Comparison of ENCODE assay signal across 1 cellular context in genomic region chr2:219331560-219332213, GRCh38.
TF ChIP-seq lines count a peak whose summit lies in the region.

No MANE protein-coding gene starts in this region.

TF ChIP-seq in HepG2, 621 proteins besides CTCF, POLR2A, EP300 and RAD21 (continued from another document and continues in another):
- TF ChIP-seq HNF1A (IDR thresholded peaks at IDR 0.05; ENCODE audit: low read depth) (no peak), HNF1A (CRISPR knock-in tag; IDR thresholded peaks at IDR 0.05; ENCODE audit: borderline replicate concordance) (0 out of 2 replicates have a peak, but pooled peaks have one; percentile 27), CCDC6 (CRISPR knock-in tag; IDR thresholded peaks at IDR 0.05) (peak; percentile 75; the same call in 1 of the 2 replicates), ZBTB44 (CRISPR knock-in tag; IDR thresholded peaks at IDR 0.05) (peak; percentile 97), IRX3 (CRISPR knock-in tag; IDR thresholded peaks at IDR 0.05; ENCODE audit: borderline replicate concordance, low read depth) (no peak; the same call in 1 of the 2 replicates), HMG20A (CRISPR knock-in tag; IDR thresholded peaks at IDR 0.05; ENCODE audit: borderline replicate concordance) (peak; percentile 50; the same call in 1 of the 2 replicates), SAP130 (CRISPR knock-in tag; IDR thresholded peaks at IDR 0.05; ENCODE audit: low read depth) (peak; percentile 58; the same call in 1 of the 2 replicates), ARNT2 (CRISPR knock-in tag; IDR thresholded peaks at IDR 0.05; ENCODE audit: low read depth) (peak; percentile 91), SMAD3 (CRISPR knock-in tag; IDR thresholded peaks at IDR 0.05) (peak; percentile 86), HNRNPUL1 (IDR thresholded peaks at IDR 0.05; ENCODE audit: low read depth, low read length) (no peak), ZNF225 (CRISPR knock-in tag; IDR thresholded peaks at IDR 0.05) (peak; percentile 73; the same call in 1 of the 2 replicates), FLYWCH1 (CRISPR knock-in tag; IDR thresholded peaks at IDR 0.05) (peak; percentile 88; the same call in 1 of the 2 replicates), MED13 (CRISPR knock-in tag; IDR thresholded peaks at IDR 0.05) (peak; percentile 86; the same call in 1 of the 2 replicates), ZNF766 (CRISPR knock-in tag; IDR thresholded peaks at IDR 0.05; ENCODE audit: borderline replicate concordance) (peak; percentile 82; the same call in 1 of the 2 replicates), ZNF335 (CRISPR knock-in tag; IDR thresholded peaks at IDR 0.05) (peak; percentile 84), KLF12 (CRISPR knock-in tag; IDR thresholded peaks at IDR 0.05; ENCODE audit: borderline replicate concordance) (no peak), ZNF724P (CRISPR knock-in tag; IDR thresholded peaks at IDR 0.05; ENCODE audit: borderline replicate concordance) (peak; percentile 86; the same call in 1 of the 2 replicates), ZNF263 (CRISPR knock-in tag; IDR thresholded peaks at IDR 0.05) (peak; percentile 72), ZNF280B (CRISPR knock-in tag; IDR thresholded peaks at IDR 0.05; ENCODE audit: borderline replicate concordance) (peak; percentile 46; the same call in 1 of the 2 replicates), ZNF720 (CRISPR knock-in tag; IDR thresholded peaks at IDR 0.05) (peak; percentile 95), SRY (CRISPR knock-in tag; IDR thresholded peaks at IDR 0.05) (peak; percentile 90), ZNF367 (CRISPR knock-in tag; IDR thresholded peaks at IDR 0.05; ENCODE audit: borderline replicate concordance) (no peak; the same call in 1 of the 2 replicates), ZBTB20 (CRISPR knock-in tag; IDR thresholded peaks at IDR 0.05; ENCODE audit: borderline replicate concordance, low read depth) (peak; percentile 86; the same call in 1 of the 2 replicates), ELF3 (CRISPR knock-in tag; IDR thresholded peaks at IDR 0.05) (peak; percentile 83), SP4 (CRISPR knock-in tag; IDR thresholded peaks at IDR 0.05) (peak; percentile 67), ZSCAN25 (CRISPR knock-in tag; IDR thresholded peaks at IDR 0.05) (peak; percentile 68; the same call in 1 of the 2 replicates), ZNF841 (CRISPR knock-in tag; IDR thresholded peaks at IDR 0.05; ENCODE audit: borderline replicate concordance) (0 out of 2 replicates have a peak, but pooled peaks have one; percentile 34), GZF1 (CRISPR knock-in tag; IDR thresholded peaks at IDR 0.05) (peak; percentile 62; the same call in 1 of the 2 replicates), TMF1 (CRISPR knock-in tag; IDR thresholded peaks at IDR 0.05; ENCODE audit: low read depth) (peak; percentile 93; the same call in 1 of the 2 replicates), CBX1 (IDR thresholded peaks at IDR 0.05; ENCODE audit: low read depth) (peak; percentile 30), RXRA (CRISPR knock-in tag; IDR thresholded peaks at IDR 0.05) (peak; percentile 39; the same call in 1 of the 2 replicates), ZFP90 (CRISPR knock-in tag; IDR thresholded peaks at IDR 0.05; ENCODE audit: borderline replicate concordance) (peak; percentile 52; the same call in 1 of the 2 replicates), ZNF101 (CRISPR knock-in tag; IDR thresholded peaks at IDR 0.05; ENCODE audit: borderline replicate concordance, low read depth) (0 out of 2 replicates have a peak, but pooled peaks have one; percentile 62), HOXA5 (CRISPR knock-in tag; IDR thresholded peaks at IDR 0.05) (peak; percentile 98), ZNF160 (CRISPR knock-in tag; IDR thresholded peaks at IDR 0.05) (peak; percentile 90), ZNF274 (CRISPR knock-in tag; IDR thresholded peaks at IDR 0.05) (peak; percentile 92), ZSCAN12 (CRISPR knock-in tag; IDR thresholded peaks at IDR 0.05) (peak; percentile 96), ZFP37 (CRISPR knock-in tag; IDR thresholded peaks at IDR 0.05; ENCODE audit: borderline replicate concordance) (peak; percentile 93; the same call in 1 of the 2 replicates), TBX2 (CRISPR knock-in tag; IDR thresholded peaks at IDR 0.05; ENCODE audit: borderline replicate concordance) (no peak; the same call in 1 of the 2 replicates), TBL1XR1 (IDR thresholded peaks at IDR 0.05; ENCODE audit: borderline replicate concordance, low read length, partially characterized antibody) (no peak), ARHGAP35 (CRISPR knock-in tag; IDR thresholded peaks at IDR 0.05; ENCODE audit: borderline replicate concordance) (peak; percentile 94; the same call in 1 of the 2 replicates), REL (CRISPR knock-in tag; conservative IDR thresholded peaks at IDR 0.05) (0 out of 2 replicates have a peak, but pooled peaks have one; percentile 81), SNAI1 (CRISPR knock-in tag; IDR thresholded peaks at IDR 0.05; ENCODE audit: borderline replicate concordance) (no peak)
- TF ChIP-seq, protein P1, sequence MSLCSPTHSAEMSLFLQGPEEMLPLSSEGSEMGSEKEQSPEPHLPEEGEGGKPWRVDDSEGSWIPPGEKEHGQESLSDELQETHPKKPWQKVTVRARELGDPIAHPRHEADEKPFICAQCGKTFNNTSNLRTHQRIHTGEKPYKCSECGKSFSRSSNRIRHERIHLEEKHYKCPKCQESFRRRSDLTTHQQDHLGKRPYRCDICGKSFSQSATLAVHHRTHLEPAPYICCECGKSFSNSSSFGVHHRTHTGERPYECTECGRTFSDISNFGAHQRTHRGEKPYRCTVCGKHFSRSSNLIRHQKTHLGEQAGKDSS (CRISPR knock-in tag; IDR thresholded peaks at IDR 0.05; ENCODE audit: borderline replicate concordance, low read depth): peak; percentile 76; the same call in 1 of the 2 replicates
- TF ChIP-seq, protein P2, sequence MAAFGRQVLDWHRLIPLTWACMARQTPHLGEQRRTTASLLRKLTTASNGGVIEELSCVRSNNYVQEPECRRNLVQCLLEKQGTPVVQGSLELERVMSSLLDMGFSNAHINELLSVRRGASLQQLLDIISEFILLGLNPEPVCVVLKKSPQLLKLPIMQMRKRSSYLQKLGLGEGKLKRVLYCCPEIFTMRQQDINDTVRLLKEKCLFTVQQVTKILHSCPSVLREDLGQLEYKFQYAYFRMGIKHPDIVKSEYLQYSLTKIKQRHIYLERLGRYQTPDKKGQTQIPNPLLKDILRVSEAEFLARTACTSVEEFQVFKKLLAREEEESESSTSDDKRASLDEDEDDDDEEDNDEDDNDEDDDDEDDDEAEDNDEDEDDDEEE (CRISPR knock-in tag; IDR thresholded peaks at IDR 0.05): 0 out of 2 replicates have a peak, but pooled peaks have one; percentile 66
- TF ChIP-seq, protein P3, sequence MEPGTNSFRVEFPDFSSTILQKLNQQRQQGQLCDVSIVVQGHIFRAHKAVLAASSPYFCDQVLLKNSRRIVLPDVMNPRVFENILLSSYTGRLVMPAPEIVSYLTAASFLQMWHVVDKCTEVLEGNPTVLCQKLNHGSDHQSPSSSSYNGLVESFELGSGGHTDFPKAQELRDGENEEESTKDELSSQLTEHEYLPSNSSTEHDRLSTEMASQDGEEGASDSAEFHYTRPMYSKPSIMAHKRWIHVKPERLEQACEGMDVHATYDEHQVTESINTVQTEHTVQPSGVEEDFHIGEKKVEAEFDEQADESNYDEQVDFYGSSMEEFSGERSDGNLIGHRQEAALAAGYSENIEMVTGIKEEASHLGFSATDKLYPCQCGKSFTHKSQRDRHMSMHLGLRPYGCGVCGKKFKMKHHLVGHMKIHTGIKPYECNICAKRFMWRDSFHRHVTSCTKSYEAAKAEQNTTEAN (CRISPR knock-in tag; conservative IDR thresholded peaks at IDR 0.05): peak; percentile 84
- TF ChIP-seq, protein P4, sequence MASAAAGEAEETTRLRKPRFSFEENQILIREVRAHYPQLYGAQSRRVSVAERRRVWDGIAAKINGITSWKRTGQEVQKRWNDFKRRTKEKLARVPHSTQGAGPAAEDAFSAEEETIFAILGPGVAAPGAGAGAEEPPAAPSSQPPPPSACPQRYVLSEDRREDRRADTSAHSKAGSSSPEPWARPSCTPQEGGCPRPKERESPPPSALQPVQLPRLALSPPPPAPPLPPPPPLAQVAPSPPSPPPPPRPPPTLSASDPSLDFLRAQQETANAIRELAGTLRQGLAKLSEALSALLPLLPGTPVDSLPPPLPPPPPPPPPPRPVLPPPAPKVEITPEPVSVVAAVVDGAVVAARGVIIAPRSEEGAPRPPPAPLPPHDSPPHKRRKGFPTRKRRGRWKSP (CRISPR knock-in tag; IDR thresholded peaks at IDR 0.05): peak; percentile 61; the same call in 1 of the 2 replicates
- TF ChIP-seq, protein P5, sequence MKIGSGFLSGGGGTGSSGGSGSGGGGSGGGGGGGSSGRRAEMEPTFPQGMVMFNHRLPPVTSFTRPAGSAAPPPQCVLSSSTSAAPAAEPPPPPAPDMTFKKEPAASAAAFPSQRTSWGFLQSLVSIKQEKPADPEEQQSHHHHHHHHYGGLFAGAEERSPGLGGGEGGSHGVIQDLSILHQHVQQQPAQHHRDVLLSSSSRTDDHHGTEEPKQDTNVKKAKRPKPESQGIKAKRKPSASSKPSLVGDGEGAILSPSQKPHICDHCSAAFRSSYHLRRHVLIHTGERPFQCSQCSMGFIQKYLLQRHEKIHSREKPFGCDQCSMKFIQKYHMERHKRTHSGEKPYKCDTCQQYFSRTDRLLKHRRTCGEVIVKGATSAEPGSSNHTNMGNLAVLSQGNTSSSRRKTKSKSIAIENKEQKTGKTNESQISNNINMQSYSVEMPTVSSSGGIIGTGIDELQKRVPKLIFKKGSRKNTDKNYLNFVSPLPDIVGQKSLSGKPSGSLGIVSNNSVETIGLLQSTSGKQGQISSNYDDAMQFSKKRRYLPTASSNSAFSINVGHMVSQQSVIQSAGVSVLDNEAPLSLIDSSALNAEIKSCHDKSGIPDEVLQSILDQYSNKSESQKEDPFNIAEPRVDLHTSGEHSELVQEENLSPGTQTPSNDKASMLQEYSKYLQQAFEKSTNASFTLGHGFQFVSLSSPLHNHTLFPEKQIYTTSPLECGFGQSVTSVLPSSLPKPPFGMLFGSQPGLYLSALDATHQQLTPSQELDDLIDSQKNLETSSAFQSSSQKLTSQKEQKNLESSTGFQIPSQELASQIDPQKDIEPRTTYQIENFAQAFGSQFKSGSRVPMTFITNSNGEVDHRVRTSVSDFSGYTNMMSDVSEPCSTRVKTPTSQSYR (CRISPR knock-in tag; IDR thresholded peaks at IDR 0.05; ENCODE audit: borderline replicate concordance): peak; percentile 75
- TF ChIP-seq, protein P6, sequence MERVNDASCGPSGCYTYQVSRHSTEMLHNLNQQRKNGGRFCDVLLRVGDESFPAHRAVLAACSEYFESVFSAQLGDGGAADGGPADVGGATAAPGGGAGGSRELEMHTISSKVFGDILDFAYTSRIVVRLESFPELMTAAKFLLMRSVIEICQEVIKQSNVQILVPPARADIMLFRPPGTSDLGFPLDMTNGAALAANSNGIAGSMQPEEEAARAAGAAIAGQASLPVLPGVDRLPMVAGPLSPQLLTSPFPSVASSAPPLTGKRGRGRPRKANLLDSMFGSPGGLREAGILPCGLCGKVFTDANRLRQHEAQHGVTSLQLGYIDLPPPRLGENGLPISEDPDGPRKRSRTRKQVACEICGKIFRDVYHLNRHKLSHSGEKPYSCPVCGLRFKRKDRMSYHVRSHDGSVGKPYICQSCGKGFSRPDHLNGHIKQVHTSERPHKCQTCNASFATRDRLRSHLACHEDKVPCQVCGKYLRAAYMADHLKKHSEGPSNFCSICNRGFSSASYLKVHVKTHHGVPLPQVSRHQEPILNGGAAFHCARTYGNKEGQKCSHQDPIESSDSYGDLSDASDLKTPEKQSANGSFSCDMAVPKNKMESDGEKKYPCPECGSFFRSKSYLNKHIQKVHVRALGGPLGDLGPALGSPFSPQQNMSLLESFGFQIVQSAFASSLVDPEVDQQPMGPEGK (CRISPR knock-in tag; IDR thresholded peaks at IDR 0.05): peak; percentile 57
